In the genomic region with DNA sequence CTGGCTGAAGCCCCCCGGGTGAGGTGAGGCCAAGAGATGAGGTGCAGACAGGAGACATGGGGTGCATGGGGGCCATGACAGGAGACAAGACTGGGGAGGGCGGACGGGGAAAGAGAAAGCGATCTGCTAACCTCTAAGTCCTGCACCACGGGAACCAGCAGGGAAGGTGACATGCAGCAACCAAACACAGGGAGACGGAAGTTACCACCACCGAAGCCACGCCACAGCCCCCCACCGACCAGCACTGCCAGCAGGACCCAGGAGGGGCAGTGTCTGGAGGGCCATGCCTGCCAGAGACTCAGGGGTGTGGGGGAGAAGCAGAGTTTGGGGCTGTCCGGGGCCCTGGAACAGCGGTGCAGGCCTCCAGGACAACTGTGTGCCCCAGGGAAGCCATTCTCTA, we compare ENCODE assay signal across 17 cellular contexts. TPM values are rescaled to one million over a fixed set of nuclear protein-coding genes. Genes with fewer than 3 reads are reported as not detected.
"Had no signal": no experiment of that assay in that cellular context is flagged by ENCODE, and none has a peak within 500 bp of the region (broad histone marks: within the 10 kb centered on the region; RNA-seq: fewer than 3 reads in every experiment).

No MANE protein-coding gene starts in this region.

- H3K4me1 ChIP-seq: left lung, uterus had no signal

- H3K4me3 ChIP-seq: breast epithelium, esophagus squamous epithelium, heart left ventricle, left lung, stomach, uterus had no signal

- H3K4me1 Mint-ChIP-seq: activated B cell treated with CpG ODN at 0.5 μM for 24 hours; activated CD4-positive, alpha-beta T cell treated with anti-CD3 and anti-CD28 coated beads, Interleukin-2, amount 10 ng/mL, durations not matched to agents 24 days and 14 days; activated naive CD8-positive, alpha-beta T cell treated with anti-CD3 and anti-CD28 coated beads for 36 hours had no signal

- H3K27ac Mint-ChIP-seq: activated B cell treated with CpG ODN at 0.5 μM for 24 hours; activated CD4-positive, alpha-beta T cell treated with anti-CD3 and anti-CD28 coated beads, Interleukin-2, amount 10 ng/mL, durations not matched to agents 24 days and 14 days; activated naive CD8-positive, alpha-beta T cell treated with anti-CD3 and anti-CD28 coated beads for 36 hours; naive B cell; T-helper 1 cell treated with Interleukin-12 subunit alpha and Interleukin-12 subunit beta and Interleukin-4 antibody, amounts not matched to agents 30 μg/mL and 1 μg/mL, for 36 hours had no signal

- H3K4me3 Mint-ChIP-seq: activated B cell treated with CpG ODN at 0.5 μM for 24 hours; activated CD4-positive, alpha-beta T cell treated with anti-CD3 and anti-CD28 coated beads, Interleukin-2, amount 10 ng/mL, durations not matched to agents 24 days and 14 days; activated naive CD8-positive, alpha-beta T cell treated with anti-CD3 and anti-CD28 coated beads for 36 hours; T-helper 1 cell treated with Interleukin-12 subunit alpha and Interleukin-12 subunit beta and Interleukin-4 antibody, amounts not matched to agents 30 μg/mL and 1 μg/mL, for 36 hours had no signal

- DNase-seq: activated B cell treated with CpG ODN at 0.5 μM for 24 hours; activated CD4-positive, alpha-beta T cell treated with anti-CD3 and anti-CD28 coated beads, Interleukin-2, amount 10 ng/mL, durations not matched to agents 24 days and 14 days; activated gamma-delta T cell treated with Interleukin-2 at 50 U/mL for 16 hours; activated naive CD8-positive, alpha-beta T cell treated with anti-CD3 and anti-CD28 coated beads for 36 hours; activated T-cell treated with anti-CD3 and anti-CD28 coated beads, Interleukin-2, amount 50 U/mL, for 48 hours; esophagus squamous epithelium; foreskin fibroblast; midbrain; naive B cell; stimulated activated CD4-positive, alpha-beta T cell treated with anti-CD3 and anti-CD28 coated beads, Interleukin-4, amount 100 ng/mL, for 1 hour; stimulated activated CD8-positive, alpha-beta memory T cell treated with anti-CD3 and anti-CD28 coated beads, Interleukin-4, amount 100 ng/mL, for 48 hours; stomach; uterus had no signal

- H3K36me3 ChIP-seq: breast epithelium, uterus had no signal

- H3K9me3 Mint-ChIP-seq: activated B cell treated with CpG ODN at 0.5 μM for 24 hours; activated CD4-positive, alpha-beta T cell treated with anti-CD3 and anti-CD28 coated beads, Interleukin-2, amount 10 ng/mL, durations not matched to agents 24 days and 14 days; activated naive CD8-positive, alpha-beta T cell treated with anti-CD3 and anti-CD28 coated beads for 36 hours; naive B cell; T-helper 1 cell treated with Interleukin-12 subunit alpha and Interleukin-12 subunit beta and Interleukin-4 antibody, amounts not matched to agents 30 μg/mL and 1 μg/mL, for 36 hours had no signal

- ATAC-seq: heart left ventricle, left lung had no signal

- H3K27me3 ChIP-seq: breast epithelium, esophagus squamous epithelium, heart left ventricle, left lung, stomach, uterus had no signal

- H3K9me3 ChIP-seq: breast epithelium, esophagus squamous epithelium, heart left ventricle, left lung, stomach, uterus had no signal

- H3K27me3 Mint-ChIP-seq: activated B cell treated with CpG ODN at 0.5 μM for 24 hours; activated CD4-positive, alpha-beta T cell treated with anti-CD3 and anti-CD28 coated beads, Interleukin-2, amount 10 ng/mL, durations not matched to agents 24 days and 14 days; activated naive CD8-positive, alpha-beta T cell treated with anti-CD3 and anti-CD28 coated beads for 36 hours; naive B cell had no signal

RNA-seq across cellular contexts. Expression of gene GAS2L1, which starts 23.1 kb away (rescaled TPM):
- total RNA-seq: activated B cell treated with CpG ODN at 0.5 μM for 24 hours had no signal
